ENCODE assay signal across 8 cellular contexts in the genomic region with DNA sequence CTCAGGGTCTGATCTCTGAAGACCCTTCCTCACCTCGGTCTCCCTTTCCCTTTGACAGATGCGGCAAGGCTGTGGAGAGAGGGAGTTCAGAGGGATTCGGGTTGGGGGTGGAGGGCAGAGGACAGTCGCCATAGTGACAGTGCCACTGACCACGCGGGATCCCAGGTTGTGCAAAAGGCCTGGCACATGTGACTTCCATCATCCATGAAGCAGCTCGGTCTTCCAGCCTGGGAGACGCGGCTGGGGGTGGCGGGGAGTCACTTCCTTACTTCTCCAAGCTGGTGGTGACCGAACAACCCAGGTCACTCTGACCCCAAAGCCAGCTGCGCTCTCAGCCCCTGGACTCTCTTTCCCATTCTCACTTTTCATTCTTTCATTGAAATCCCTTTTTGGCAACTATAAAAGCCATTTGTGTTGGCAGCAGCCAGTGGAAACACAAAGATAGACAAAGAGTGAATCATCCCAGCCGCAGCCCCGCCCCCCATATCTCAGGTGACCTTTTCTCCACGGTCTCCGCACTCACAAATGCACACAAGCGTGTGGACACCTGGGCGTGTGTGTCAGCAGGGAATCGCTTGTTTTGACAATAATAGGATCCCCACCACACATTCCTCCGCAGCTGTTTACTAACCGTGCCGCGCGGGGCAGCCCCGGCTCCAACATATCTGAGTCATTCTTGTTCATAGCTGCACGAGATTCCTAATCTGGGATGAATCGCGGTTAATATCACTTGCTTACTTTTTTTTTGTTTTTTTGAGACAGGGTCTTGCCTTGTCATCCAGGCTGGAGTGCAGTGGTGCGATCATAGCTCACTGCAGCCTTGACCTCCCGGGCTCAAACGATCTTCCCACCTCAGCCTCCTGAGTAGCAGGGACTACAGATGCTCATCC.
DNase-seq lines count a peak whose midpoint lies in the region; ATAC-seq and TF ChIP-seq lines count a peak whose summit lies in the region.

No MANE protein-coding gene starts in this region.

- no peaks in the 10 kb centered on the region for H3K9me3 ChIP-seq in heart right ventricle
- no peaks in the 10 kb centered on the region for H3K9me3 ChIP-seq in skeletal muscle satellite cell (replicated peaks; ENCODE audit: low read length)

- H3K4me3 ChIP-seq in heart right ventricle (no peak overlapping the region), skeletal muscle satellite cell (ENCODE audit: low read length) (peak overlapping the region; percentile 50)

- WGBS in heart right ventricle, 2 donors: 58 to 75% methylated on average over 31 of the region's 31 CpGs

- H3K27me3 ChIP-seq in heart right ventricle (no peaks in the 10 kb centered on the region), skeletal muscle satellite cell (ENCODE audit: control insufficient read depth, insufficient read depth, low read length) (peaks cover 50% of the 10 kb centered on the region)

- H3K4me2 ChIP-seq in skeletal muscle satellite cell (ENCODE audit: low read length): peak overlapping the region; percentile 89

- peaks cover 25 to 78% (median 58%) of the 10 kb centered on the region in 9 donors for H3K4me1 ChIP-seq in heart right ventricle
- peaks cover 24% of the 10 kb centered on the region for H3K4me1 ChIP-seq in skeletal muscle satellite cell (ENCODE audit: control insufficient read depth, insufficient read depth, low read length)

- H3K27ac ChIP-seq in heart right ventricle: peak overlapping the region in 9 of 10 donors; percentile 58 to 82 (median 69)

- peak in 7 of 8 donors; percentile 9 to 49 (median 30) for ATAC-seq in heart right ventricle

- intact Hi-C loops in heart right ventricle (cut with DNase I): loop anchor here in 4 of 10 donors (5.0 kb wide), 3 partner anchors 43 to 68 kb away; a partner anchor contains a TSS

- DNase-seq in stimulated activated CD4-positive, alpha-beta T cell treated with anti-CD3 and anti-CD28 coated beads, Interleukin-1b, Interleukin-23, amount 100 ng/mL, for 48 hours: peak; percentile 22
- DNase-seq in stimulated activated CD4-positive, alpha-beta T cell treated with anti-CD3 and anti-CD28 coated beads, Interleukin-12 subunit alpha, Interleukin-12 subunit beta, amount 100 ng/mL, for 4 hours: no peak
- DNase-seq in SW480 (ENCODE audit: low spot score) (peak; percentile 99), heart right ventricle (peak; percentile 62), NCI-H1092 treated with DMSO at 0.1 percent for 48 hours (lab: John Stamatoyannopoulos, UW) (no peak), Kasumi-1 (lab: John Stamatoyannopoulos, UW) (no peak), middle frontal gyrus (ENCODE audit: extremely low spot score, low spot score) (no peak)

- H3K9ac ChIP-seq in skeletal muscle satellite cell (ENCODE audit: low read depth, low read length): peak overlapping the region; percentile 68

- no peak for TF ChIP-seq CTCF in heart right ventricle (IDR thresholded peaks at IDR 0.05)

- no peaks in the 10 kb centered on the region for H3K36me3 ChIP-seq in heart right ventricle
- no peaks in the 10 kb centered on the region for H3K36me3 ChIP-seq in skeletal muscle satellite cell (ENCODE audit: insufficient read depth, low read length)

Comparison
In these comparisons a context has a peak if more than half of its experiments do, and no peak if none do; other contexts are left out.
1. DNase-seq: peak in stimulated activated CD4-positive, alpha-beta T cell treated with anti-CD3 and anti-CD28 coated beads, Interleukin-1b, Interleukin-23, amount 100 ng/mL, for 48 hours (single experiment), SW480 (single experiment) and heart right ventricle (2 of 2); none in stimulated activated CD4-positive, alpha-beta T cell treated with anti-CD3 and anti-CD28 coated beads, Interleukin-12 subunit alpha, Interleukin-12 subunit beta, amount 100 ng/mL, for 4 hours (single experiment), NCI-H1092 treated with DMSO at 0.1 percent for 48 hours (single experiment), Kasumi-1 (0 of 2) and middle frontal gyrus (single experiment).